Comparison of ENCODE assay signal across 8 cellular contexts in genomic region chr11:116791002-116791812, GRCh38. TPM values are rescaled to one million over a fixed set of nuclear protein-coding genes. Genes with fewer than 3 reads are reported as not detected.
DNase-seq lines count a peak whose midpoint lies in the region; ATAC-seq and TF ChIP-seq lines count a peak whose summit lies in the region.

No MANE protein-coding gene starts in this region.

- 25 to 45% methylated on average over 16 to 31 of the region's 31 CpGs for WGBS in endodermal cell (ENCODE audit: insufficient coverage in 1 of 2, insufficient read length in 1 of 2), 2 experiments

- H3K27me3 ChIP-seq in endodermal cell (ENCODE audit: control insufficient read depth, insufficient read depth, low read length, poor library complexity, severe bottlenecking): peaks cover 6% of the 10 kb centered on the region

- DNase-seq in NOMO-1 treated with DMSO at 0.1 percent for 48 hours (lab: John Stamatoyannopoulos, UW; ENCODE audit: unreplicated experiment): peak; percentile 50
- DNase-seq in activated CD8-positive, alpha-beta memory T cell treated with anti-CD3 and anti-CD28 coated beads, Interleukin-2, amount 50 U/mL, for 24 hours (ENCODE audit: extremely low read depth): peak; percentile 38
- DNase-seq in endodermal cell: peak; percentile 97
- DNase-seq in midbrain (lab: John Stamatoyannopoulos, UW): peak; percentile 80
- DNase-seq in stimulated activated CD8-positive, alpha-beta memory T cell treated with anti-CD3 and anti-CD28 coated beads, Interleukin-15, amount 100 ng/mL, for 48 hours (ENCODE audit: low read depth in 2 of 2): peak; percentile 55 to 57

- ATAC-seq in HG02870 (IDR thresholded peaks at IDR 0.05; ENCODE audit: unreplicated experiment): peak; percentile 36
- ATAC-seq in GM21423 (IDR thresholded peaks at IDR 0.05; ENCODE audit: unreplicated experiment): no peak

- H3K36me3 ChIP-seq in endodermal cell (ENCODE audit: control insufficient read depth, insufficient read depth, low read length): peaks cover 5% of the 10 kb centered on the region

- H3K27ac ChIP-seq in C4-2B (peak overlapping the region; percentile 5), endodermal cell (ENCODE audit: low read depth, low read length) (no peak overlapping the region)

- no peaks in the 10 kb centered on the region for H3K9me3 Mint-ChIP-seq in endodermal cell

- peaks cover 27% of the 10 kb centered on the region for H3K27me3 Mint-ChIP-seq in endodermal cell (ENCODE audit: insufficient read depth)

- H3K9ac ChIP-seq in endodermal cell (ENCODE audit: extremely low read depth, low read length, poor library complexity, severe bottlenecking): no peak overlapping the region

- no peak overlapping the region for H3K27ac Mint-ChIP-seq in endodermal cell

- H3K36me3 Mint-ChIP-seq in endodermal cell (ENCODE audit: low read depth): peaks cover 10% of the 10 kb centered on the region

- peaks cover 20% of the 10 kb centered on the region for H3K4me1 Mint-ChIP-seq in endodermal cell

- H3K4me3 ChIP-seq in endodermal cell (ENCODE audit: low read length): no peak overlapping the region

- peak overlapping the region; percentile 9 for H3K4me3 Mint-ChIP-seq in endodermal cell

- peaks cover 5% of the 10 kb centered on the region for H3K4me1 ChIP-seq in endodermal cell (ENCODE audit: control insufficient read depth, insufficient read depth, low read length)

- H3K9me3 ChIP-seq in endodermal cell (ENCODE audit: control insufficient read depth, low read length): no peaks in the 10 kb centered on the region

- TF ChIP-seq CTCF in C4-2B (conservative IDR thresholded peaks at IDR 0.05): peak; percentile 94
- peak; percentile 95 for TF ChIP-seq CTCF in endodermal cell (conservative IDR thresholded peaks at IDR 0.05)

RNA-seq across cellular contexts. Expression of gene APOA5, which starts 0.5 kb away (rescaled TPM):
- not detected for total RNA-seq in endodermal cell
- not detected for polyA plus RNA-seq in endodermal cell (2013, experiment 1 of 2)
- not detected for polyA plus RNA-seq in endodermal cell (2013, experiment 2 of 2)

RNA-seq across cellular contexts. Expression of gene ZPR1, which starts 3.4 kb away (rescaled TPM):
- 10 to 100 TPM; 59.2 to 63.4 TPM for total RNA-seq in endodermal cell
- 59.6 TPM for polyA plus RNA-seq in endodermal cell (2013, experiment 1 of 2)
- polyA plus RNA-seq in endodermal cell (2013, experiment 2 of 2): 49.6 TPM

RNA-seq across cellular contexts. Expression of gene BUD13, which starts 18.4 kb away (rescaled TPM):
- total RNA-seq in endodermal cell: 10 to 100 TPM; 22.3 to 29.1 TPM
- 31.0 TPM for polyA plus RNA-seq in endodermal cell (2013, experiment 1 of 2)
- 26.1 TPM for polyA plus RNA-seq in endodermal cell (2013, experiment 2 of 2)

RNA-seq across cellular contexts. Expression of gene APOA4, which starts 31.9 kb away (rescaled TPM):
- total RNA-seq in endodermal cell: under 1 TPM; 0.35 to 0.38 TPM
- 0.64 TPM for polyA plus RNA-seq in endodermal cell (2013, experiment 1 of 2)
- 0.62 TPM for polyA plus RNA-seq in endodermal cell (2013, experiment 2 of 2)

RNA-seq across cellular contexts. Expression of gene APOC3, which starts 38.5 kb away (rescaled TPM):
- not detected for total RNA-seq in endodermal cell
- not detected for polyA plus RNA-seq in endodermal cell (2013, experiment 1 of 2)
- not detected for polyA plus RNA-seq in endodermal cell (2013, experiment 2 of 2)

Comparison
In these comparisons a context has a peak if more than half of its experiments do, and no peak if none do; other contexts are left out.
1. DNase-seq: peak in every context shown above with its lines; median percentile 97 in endodermal cell; 80 in midbrain; 56 in stimulated activated CD8-positive, alpha-beta memory T cell treated with anti-CD3 and anti-CD28 coated beads, Interleukin-15, amount 100 ng/mL, for 48 hours; 50 in NOMO-1 treated with DMSO at 0.1 percent for 48 hours; 38 in activated CD8-positive, alpha-beta memory T cell treated with anti-CD3 and anti-CD28 coated beads, Interleukin-2, amount 50 U/mL, for 24 hours.